22 cellular contexts compared by ENCODE assay signal in the genomic region with DNA sequence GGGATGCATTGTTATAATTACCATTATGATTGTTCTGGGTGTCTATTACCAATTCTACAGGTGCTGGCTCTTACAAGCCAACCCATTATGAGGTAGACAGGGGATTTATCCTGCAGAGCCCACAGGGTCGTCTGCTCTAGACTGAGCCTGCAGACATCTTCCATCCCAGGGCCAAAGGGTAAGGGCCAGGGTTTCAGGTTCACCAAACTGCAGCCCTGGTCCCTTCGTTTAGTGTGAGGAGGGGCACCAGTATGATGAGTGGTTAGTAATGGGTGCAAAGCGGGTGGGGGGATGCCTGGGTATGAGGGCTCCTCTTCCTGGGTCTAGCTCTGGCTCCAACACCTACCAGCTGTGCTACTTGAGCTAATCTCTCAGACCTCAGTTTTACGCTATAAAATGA. TPM values are rescaled to one million over a fixed set of nuclear protein-coding genes. Genes with fewer than 3 reads are reported as not detected.
DNase-seq lines count a peak whose midpoint lies in the region; ATAC-seq, FAIRE-seq and TF ChIP-seq lines count a peak whose summit lies in the region.
"Had no signal": no experiment of that assay in that cellular context is flagged by ENCODE, and none has a peak within 500 bp of the region (broad histone marks: within the 10 kb centered on the region; RNA-seq: fewer than 3 reads in every experiment).

No MANE protein-coding gene starts in this region.

- H3K9me3 ChIP-seq in CD4-positive, alpha-beta memory T cell (ENCODE audit: control insufficient read depth in 1 of 2, low read length in 2 of 2): no peaks in the 10 kb centered on the region
- no peaks in the 10 kb centered on the region for H3K9me3 ChIP-seq in GM12878 (replicated peaks; ENCODE audit: control insufficient read depth, insufficient read depth, low read length)
- no peaks in the 10 kb centered on the region for H3K9me3 ChIP-seq in sigmoid colon
- H3K9me3 ChIP-seq: adrenal gland, left lung had no signal

- peak overlapping the region; percentile 86 for H3K4me2 ChIP-seq in GM12878 (ENCODE audit: control insufficient read depth, insufficient read depth)

- POLR2A ChIA-PET in activated CD4-positive, alpha-beta T cell treated with anti-CD3 and anti-CD28 coated beads for 36 hours (lab: Charles Lee): no interaction called here
- POLR2A ChIA-PET in CD4-positive, alpha-beta memory T cell (lab: Charles Lee; ENCODE audit: partially characterized antibody): interaction anchor here (0.9 to 17.7 kb wide), 4 partner anchors 9 to 427 kb away, joined by 3 to 320 read pairs (median 102); no protein-coding TSS in a partner anchor
- POLR2A ChIA-PET in GM12878 (lab: Charles Lee): interaction anchor here (0.6 to 8.1 kb wide), 8 partner anchors 6 to 1918 kb away, joined by 3 to 106 read pairs (median 4); no protein-coding TSS in a partner anchor

- peaks cover 67% of the 10 kb centered on the region for H3K4me1 Mint-ChIP-seq in activated CD4-positive, alpha-beta T cell treated with anti-CD3 and anti-CD28 coated beads for 36 hours
- peaks cover 23 to 63% (median 42%) of the 10 kb centered on the region in 4 donors for H3K4me1 Mint-ChIP-seq in CD4-positive, alpha-beta memory T cell

- DNase-seq in activated CD4-positive, alpha-beta T cell treated with anti-CD3 and anti-CD28 coated beads for 36 hours: no peak
- DNase-seq in activated CD4-positive, alpha-beta T cell treated with anti-CD3 and anti-CD28 coated beads for 1 hour: no peak
- DNase-seq in CD4-positive, alpha-beta memory T cell: no peak
- DNase-seq in GM12878 (ENCODE audit: low read depth, low spot score) (no peak), sigmoid colon (peak; percentile 55), NCI-H446 treated with DMSO at 0.1 percent for 48 hours (lab: John Stamatoyannopoulos, UW) (no peak), iPS-NIHi7 (ENCODE audit: extremely low spot score) (no peak)
- DNase-seq: activated CD4-positive, alpha-beta T cell treated with anti-CD3 and anti-CD28 coated beads, Interleukin-2, amount 50 U/mL, for 4 hours; central memory CD4-positive, alpha-beta T cell; DND-41; KG1; NCI-H1092; NCI-H2107; stimulated activated CD4-positive, alpha-beta T cell treated with anti-CD3 and anti-CD28 coated beads, Interleukin-12 subunit alpha, Interleukin-12 subunit beta, amount 100 ng/mL, for 4 hours; stimulated activated naive CD4-positive, alpha-beta T cell had no signal

- CTCF ChIA-PET in activated CD4-positive, alpha-beta T cell treated with anti-CD3 and anti-CD28 coated beads for 36 hours (lab: Charles Lee): interaction anchor here (0.6 to 1.3 kb wide), 2 partner anchors 9 to 102 kb away, joined by 3 read pairs; no protein-coding TSS in a partner anchor
- CTCF ChIA-PET in CD4-positive, alpha-beta memory T cell (lab: Charles Lee; ENCODE audit: partially characterized antibody): interaction anchor here (1.1 to 15.1 kb wide), 2 partner anchors 8 to 20 kb away, joined by 3 to 169 read pairs; no protein-coding TSS in a partner anchor
- CTCF ChIA-PET in GM12878 (lab: Yijun Ruan, JAX): interaction anchor here (0.8 to 8.1 kb wide), 5 partner anchors 16 to 47 kb away, joined by 3 to 64 read pairs (median 4); a partner anchor contains a TSS

- intact Hi-C loops in activated CD4-positive, alpha-beta T cell treated with anti-CD3 and anti-CD28 coated beads for 36 hours (cut with DNase I, micrococcal nuclease): loop anchor here (5.0 to 10.0 kb wide), 7 partner anchors 198 to 1929 kb away; a partner anchor contains a TSS
- intact Hi-C loops in CD4-positive, alpha-beta memory T cell (cut with micrococcal nuclease): loop anchor here (5.0 kb wide), 3 partner anchors 48 to 427 kb away; a partner anchor contains a TSS
- intact Hi-C loops in GM12878 (cut with micrococcal nuclease; ENCODE audit: unreplicated experiment) (loop anchor here (5.0 to 10.0 kb wide), 3 partner anchors 198 to 429 kb away; a partner anchor contains a TSS), sigmoid colon (cut with DNase I) (loop anchor here (5.0 to 10.0 kb wide), 5 partner anchors 102 to 329 kb away; a partner anchor contains a TSS)

- in situ Hi-C loops in GM12878 (cut with MboI): no loop called here

- no peaks in the 10 kb centered on the region for H3K9me3 Mint-ChIP-seq in activated CD4-positive, alpha-beta T cell treated with anti-CD3 and anti-CD28 coated beads for 36 hours (ENCODE audit: low read depth)
- peaks cover 0 to 3% (median 0%) of the 10 kb centered on the region in 8 donors for H3K9me3 Mint-ChIP-seq in CD4-positive, alpha-beta memory T cell
- H3K9me3 Mint-ChIP-seq: type B pancreatic cell had no signal

- SMC1A ChIA-PET in GM12878 (lab: Charles Lee; ENCODE audit: uncharacterized antibody, unreplicated experiment): interaction anchor here (1.3 to 6.2 kb wide), 4 partner anchors 8 to 126 kb away, joined by 6 to 48 read pairs (median 15); no protein-coding TSS in a partner anchor

- H3K27ac Mint-ChIP-seq in activated CD4-positive, alpha-beta T cell treated with anti-CD3 and anti-CD28 coated beads for 36 hours: peak overlapping the region; percentile 42
- H3K27ac Mint-ChIP-seq in CD4-positive, alpha-beta memory T cell: peak overlapping the region in 5 of 7 donors; percentile 25 to 98 (median 59)
- H3K27ac Mint-ChIP-seq: progenitor cell of endocrine pancreas, type B pancreatic cell had no signal

- peaks cover 33% of the 10 kb centered on the region for H3K36me3 Mint-ChIP-seq in activated CD4-positive, alpha-beta T cell treated with anti-CD3 and anti-CD28 coated beads for 36 hours (ENCODE audit: low read depth)
- H3K36me3 Mint-ChIP-seq in CD4-positive, alpha-beta memory T cell: peaks cover 0 to 23% of the 10 kb centered on the region in 2 donors

- no peak for TF ChIP-seq CTCF in GM12878 (IDR thresholded peaks at IDR 0.05 in 2 of 3, conservative IDR thresholded peaks at IDR 0.05 in 1 of 3; ENCODE audit: control insufficient read depth in 2 of 3, extremely low read depth in 1 of 3, insufficient read depth in 1 of 3, low read depth in 3 of 3, low read length in 3 of 3)
- TF ChIP-seq CTCF in sigmoid colon (IDR thresholded peaks at IDR 0.05): no peak

- no TSS peak for BruUV-seq in GM12878 (replicated peaks; lab: Mats Ljungman, UMichigan)

- no peak for FAIRE-seq in GM12878 (lab: Jason Lieb, UNC)
- FAIRE-seq: A204.1 had no signal

- no peak overlapping the region for H2AFZ ChIP-seq in GM12878 (ENCODE audit: control insufficient read depth, low read depth, low read length)

- TF ChIP-seq POLR2A in GM12878 (IDR thresholded peaks at IDR 0.05; ENCODE audit: low read depth, low read length): no peak
- TF ChIP-seq POLR2A in sigmoid colon (IDR thresholded peaks at IDR 0.05): no peak

- peaks cover 10% of the 10 kb centered on the region for H4K20me1 ChIP-seq in GM12878 (ENCODE audit: control insufficient read depth, insufficient read depth)

- TF ChIP-seq EP300 in GM12878 (IDR thresholded peaks at IDR 0.05; ENCODE audit: borderline replicate concordance in 1 of 2, control insufficient read depth in 1 of 2, low read depth in 2 of 2, low read length in 2 of 2) (no peak), sigmoid colon (IDR thresholded peaks at IDR 0.05) (no peak)

- no peak for ATAC-seq in activated CD4-positive, alpha-beta T cell treated with anti-CD3 and anti-CD28 coated beads for 36 hours
- ATAC-seq in GM12878 (no peak), GM18861 (IDR thresholded peaks at IDR 0.05; ENCODE audit: unreplicated experiment) (no peak)
- ATAC-seq: left lung, SK-N-SH treated with all-trans-retinoic acid at 6 μM for 48 hours had no signal

- no peaks in the 10 kb centered on the region for H3K36me3 ChIP-seq in CD4-positive, alpha-beta memory T cell (ENCODE audit: insufficient read depth, low read length)
- H3K36me3 ChIP-seq in GM12878 (ENCODE audit: control insufficient read depth in 2 of 2, insufficient read depth in 2 of 2, low read length in 1 of 2): peaks cover 2 to 5% of the 10 kb centered on the region in 2 experiments; a peak in 2 of 4 replicates
- H3K36me3 ChIP-seq in sigmoid colon: no peaks in the 10 kb centered on the region
- H3K36me3 ChIP-seq: adrenal gland, left lung had no signal

- H3K27me3 Mint-ChIP-seq in activated CD4-positive, alpha-beta T cell treated with anti-CD3 and anti-CD28 coated beads for 36 hours: no peaks in the 10 kb centered on the region
- no peaks in the 10 kb centered on the region for H3K27me3 Mint-ChIP-seq in CD4-positive, alpha-beta memory T cell

- H3K27me3 ChIP-seq in CD4-positive, alpha-beta memory T cell (ENCODE audit: insufficient read depth, low read length): no peaks in the 10 kb centered on the region
- no peaks in the 10 kb centered on the region for H3K27me3 ChIP-seq in GM12878 (replicated peaks in 1 of 2; ENCODE audit: control insufficient read depth in 2 of 2, insufficient read depth in 2 of 2, low read length in 1 of 2)
- H3K27me3 ChIP-seq in sigmoid colon: no peaks in the 10 kb centered on the region
- H3K27me3 ChIP-seq: adrenal gland, left lung had no signal

- H3K4me3 Mint-ChIP-seq in activated CD4-positive, alpha-beta T cell treated with anti-CD3 and anti-CD28 coated beads for 36 hours: no peak overlapping the region
- peak overlapping the region in 2 of 8 donors; percentile 20 to 26 for H3K4me3 Mint-ChIP-seq in CD4-positive, alpha-beta memory T cell
- H3K4me3 Mint-ChIP-seq: type B pancreatic cell had no signal

- H3K9ac ChIP-seq in GM12878 (ENCODE audit: control insufficient read depth, insufficient read depth, low read length): no peak overlapping the region

- no peak overlapping the region for H3K4me3 ChIP-seq in CD4-positive, alpha-beta memory T cell (ENCODE audit: low read length in 2 of 2)
- H3K4me3 ChIP-seq in GM12878 (no peak overlapping the region), sigmoid colon (no peak overlapping the region)
- H3K4me3 ChIP-seq: adrenal gland, left lung had no signal

- no peak for TF ChIP-seq RAD21 in GM12878 (IDR thresholded peaks at IDR 0.05; ENCODE audit: insufficient read depth, low read depth, low read length)

- RAD21 ChIA-PET in GM12878 (lab: Charles Lee; ENCODE audit: unreplicated experiment): interaction anchor here (0.8 to 1.0 kb wide), 3 partner anchors 8 to 18 kb away, joined by 3 to 6 read pairs (median 4); no protein-coding TSS in a partner anchor

- WGBS in GM12878 (ENCODE audit: insufficient coverage, insufficient replicate concordance, low lambda C conversion rate, missing lambda C conversion rate): 92% methylated on average over 4 of the region's 4 CpGs
- whole genome bisulfite sequencing in sigmoid colon, 2 donors: 80 to 89% methylated on average over 4 of the region's 4 CpGs

- H3K79me2 ChIP-seq in GM12878 (ENCODE audit: control insufficient read depth, insufficient read depth, low read length): peaks cover 47% of the 10 kb centered on the region

- peak overlapping the region; percentile 94 for H3K27ac ChIP-seq in CD4-positive, alpha-beta memory T cell (ENCODE audit: low read depth, low read length)
- H3K27ac ChIP-seq in GM12878 (ENCODE audit: control insufficient read depth, insufficient read depth) (no peak overlapping the region), sigmoid colon (peak overlapping the region in 3 of 4 donors; percentile 87 to 99 (median 93))
- H3K27ac ChIP-seq: adrenal gland had no signal

- H3K4me1 ChIP-seq in CD4-positive, alpha-beta memory T cell (ENCODE audit: insufficient read depth, low read length): peaks cover 55% of the 10 kb centered on the region
- H3K4me1 ChIP-seq in GM12878 (ENCODE audit: control insufficient read depth, insufficient read depth, low read length) (peaks cover 55% of the 10 kb centered on the region), sigmoid colon (peaks cover 0 to 84% (median 75%) of the 10 kb centered on the region in 4 donors)

RNA-seq across cellular contexts. Expression of a gene that starts 1.2 kb away (rescaled TPM):
- total RNA-seq in activated CD4-positive, alpha-beta T cell treated with anti-CD3 and anti-CD28 coated beads for 36 hours: 100 to 1,000 TPM; 179 to 191 TPM
- 10 to 100 TPM; 80.0 to 83.8 TPM for total RNA-seq in CD4-positive, alpha-beta memory T cell
- 10 to 100 TPM; 31.4 to 69.6 TPM for polyA plus RNA-seq in CD4-positive, alpha-beta memory T cell
- total RNA-seq in GM12878 (2013; cell fraction: nucleolus; rRNA removed): 85.2 and 91.3 TPM in 2 replicates
- total RNA-seq in GM12878 (2014; rRNA removed) (46.2 and 46.8 TPM in 2 replicates), GM12878 (2014; rRNA removed; fragmentation: Illumina TruSeq; extraction: Trizol) (22.2 and 25.3 TPM in 2 replicates), GM12878 (2021) (82.7 and 87.9 TPM in 2 replicates), sigmoid colon (100 to 1,000 TPM in 1 of 4 donors, 10 to 100 TPM in 3; 14.3 to 179 (median 30.4) TPM)
- 16.0 TPM for polyA plus RNA-seq in GM12878 (2011; ENCODE audit: low read depth)
- polyA plus RNA-seq in GM12878 (2011; rRNA removed) (13.3 and 28.5 TPM in 2 replicates), GM12878 (2014; fragmentation: Illumina TruSeq; extraction: Trizol) (3.1 and 18.1 TPM in 2 replicates), GM12878 (2014; fragmentation: Nextera tagmentation; extraction: Ambion mirVana) (1 to 10 TPM in 1 of 2 experiments, under 1 TPM in 1; 0.76 to 3.8 TPM), GM12878 (2014; rRNA removed) (79.3 and 83.3 TPM in 2 replicates), GM12878 (2016; fragmentation: Nextera tagmentation; extraction: Ambion mirVana) (10 to 100 TPM; 76.2 to 87.1 TPM), sigmoid colon (10 to 100 TPM in 1 of 3 donors, 1 to 10 TPM in 2; 7.8 to 29.0 (median 9.5) TPM)
- polyA plus RNA-seq in GM12878 (2011; cell fraction: cytosol; rRNA removed): 39.3 and 54.4 TPM in 2 replicates
- 160 and 161 TPM in 2 replicates for polyA plus RNA-seq in GM12878 (2011; cell fraction: nucleus; rRNA removed)
- 47.3 and 50.2 TPM in 2 replicates for polyA plus RNA-seq in GM12878 (2012)
- polyA minus RNA-seq in GM12878 (2011; rRNA and poly(A)+ RNA removed): 12.7 and 34.9 TPM in 2 replicates
- 26.1 and 28.5 TPM in 2 replicates for polyA minus RNA-seq in GM12878 (2011; cell fraction: cytosol; rRNA and poly(A)+ RNA removed)
- 22.6 and 34.3 TPM in 2 replicates for polyA minus RNA-seq in GM12878 (2011; cell fraction: nucleus; rRNA and poly(A)+ RNA removed)

RNA-seq across cellular contexts. Expression of a gene that starts 30.2 kb away (rescaled TPM):
- under 1 TPM; 0.33 to 0.41 TPM for total RNA-seq in activated CD4-positive, alpha-beta T cell treated with anti-CD3 and anti-CD28 coated beads for 36 hours
- under 1 TPM in 1 of 2 experiments, not detected in 1; 0.22 TPM for total RNA-seq in CD4-positive, alpha-beta memory T cell
- polyA plus RNA-seq in CD4-positive, alpha-beta memory T cell: not detected
- 2.2 and 2.9 TPM in 2 replicates for total RNA-seq in GM12878 (2013; cell fraction: nucleolus; rRNA removed)
- total RNA-seq in GM12878 (2014; rRNA removed) (0.85 and 0.98 TPM in 2 replicates), GM12878 (2014; rRNA removed; fragmentation: Illumina TruSeq; extraction: Trizol) (0.09 and 0.31 TPM in 2 replicates), GM12878 (2021) (0.44 and 0.72 TPM in 2 replicates), sigmoid colon (under 1 TPM in 1 of 4 donors, not detected in 3; 0.36 TPM)
- 0.16 TPM for polyA plus RNA-seq in GM12878 (2011; ENCODE audit: low read depth)
- polyA plus RNA-seq in GM12878 (2011; rRNA removed) (4.4 and 6.3 TPM in 2 replicates), GM12878 (2014; fragmentation: Illumina TruSeq; extraction: Trizol) (0.10 TPM in 1 of 2 replicates, not detected in the other), GM12878 (2014; fragmentation: Nextera tagmentation; extraction: Ambion mirVana) (under 1 TPM; 0.03 to 0.07 TPM), GM12878 (2014; rRNA removed) (0.39 and 0.51 TPM in 2 replicates), GM12878 (2016; fragmentation: Nextera tagmentation; extraction: Ambion mirVana) (under 1 TPM; 0.55 to 0.79 TPM), sigmoid colon (1 to 10 TPM; 3.5 to 6.4 (median 3.6) TPM)
- 6.6 and 7.9 TPM in 2 replicates for polyA plus RNA-seq in GM12878 (2011; cell fraction: cytosol; rRNA removed)
- polyA plus RNA-seq in GM12878 (2011; cell fraction: nucleus; rRNA removed): 7.3 and 12.0 TPM in 2 replicates
- 0.42 and 0.72 TPM in 2 replicates for polyA plus RNA-seq in GM12878 (2012)
- polyA minus RNA-seq in GM12878 (2011; rRNA and poly(A)+ RNA removed): 1.9 and 2.2 TPM in 2 replicates
- polyA minus RNA-seq in GM12878 (2011; cell fraction: cytosol; rRNA and poly(A)+ RNA removed): 0.52 and 1.2 TPM in 2 replicates
- 0.96 and 1.3 TPM in 2 replicates for polyA minus RNA-seq in GM12878 (2011; cell fraction: nucleus; rRNA and poly(A)+ RNA removed)
